8 cellular contexts compared by ENCODE assay signal in genomic region chr21:42233067-42233981, GRCh38. TPM values are rescaled to one million over a fixed set of nuclear protein-coding genes. Genes with fewer than 3 reads are reported as not detected.
DNase-seq lines count a peak whose midpoint lies in the region; ATAC-seq, FAIRE-seq and TF ChIP-seq lines count a peak whose summit lies in the region.

No MANE protein-coding gene starts in this region.

- POLR2A ChIA-PET in CD8-positive, alpha-beta memory T cell (lab: Charles Lee), result interaction anchor here (0.6 to 3.1 kb wide), 5 partner anchors 13 to 680 kb away, joined by 3 to 20 read pairs (median 3); partner anchors contain the start of genes ABCG1 and UBASH3A
- POLR2A ChIA-PET in activated B cell treated with CpG ODN at 0.5 μM for 24 hours (lab: Charles Lee), result interaction anchor here (0.7 to 3.0 kb wide), 9 partner anchors 9 to 302 kb away, joined by 3 to 37 read pairs (median 4); partner anchors contain the start of gene ABCG1

- peaks cover 84 to 98% (median 98%) of the 10 kb centered on the region in 3 donors for H3K4me1 Mint-ChIP-seq in CD8-positive, alpha-beta memory T cell
- peaks cover 94% of the 10 kb centered on the region for H3K4me1 Mint-ChIP-seq in activated B cell treated with CpG ODN at 0.5 μM for 24 hours

- peak overlapping the region; percentile 69 to 91 (median 75) for H3K4me3 Mint-ChIP-seq in CD8-positive, alpha-beta memory T cell
- peak overlapping the region; percentile 69 for H3K4me3 Mint-ChIP-seq in activated B cell treated with CpG ODN at 0.5 μM for 24 hours

- peak; percentile 52 for ATAC-seq in GM21360 (IDR thresholded peaks at IDR 0.05; ENCODE audit: unreplicated experiment)
- ATAC-seq in activated B cell treated with CpG ODN at 0.5 μM for 24 hours (ENCODE audit: low read depth), result peak; percentile 53

- CTCF ChIA-PET in CD8-positive, alpha-beta memory T cell (lab: Charles Lee), result interaction anchor here (0.6 to 3.1 kb wide), 9 partner anchors 12 to 88 kb away, joined by 3 to 22 read pairs (median 3); no protein-coding TSS in a partner anchor
- CTCF ChIA-PET in activated B cell treated with CpG ODN at 0.5 μM for 24 hours (lab: Charles Lee), result interaction anchor here (0.5 to 3.5 kb wide), 9 partner anchors 13 to 250 kb away, joined by 3 to 15 read pairs (median 4); partner anchors contain the start of gene ABCG1

- H3K27me3 ChIP-seq in CD8-positive, alpha-beta memory T cell (ENCODE audit: insufficient read depth, low read length, poor library complexity, severe bottlenecking), result no peaks in the 10 kb centered on the region

- FAIRE-seq in HTR-8/SVneo (lab: Jason Lieb, UNC), result no peak

- H3K27ac Mint-ChIP-seq in CD8-positive, alpha-beta memory T cell, result peak overlapping the region; percentile 68 to 99 (median 97)
- peak overlapping the region; percentile 80 for H3K27ac Mint-ChIP-seq in activated B cell treated with CpG ODN at 0.5 μM for 24 hours

- peaks cover 0 to 3% of the 10 kb centered on the region in 2 donors for H3K27me3 Mint-ChIP-seq in CD8-positive, alpha-beta memory T cell
- no peaks in the 10 kb centered on the region for H3K27me3 Mint-ChIP-seq in activated B cell treated with CpG ODN at 0.5 μM for 24 hours

- H3K36me3 Mint-ChIP-seq in CD8-positive, alpha-beta memory T cell, result peaks cover 0 to 7% (median 0%) of the 10 kb centered on the region in 3 donors
- peaks cover 10% of the 10 kb centered on the region for H3K36me3 Mint-ChIP-seq in activated B cell treated with CpG ODN at 0.5 μM for 24 hours (ENCODE audit: low read depth)

- peak; percentile 77 to 88 (median 84) for DNase-seq in CD8-positive, alpha-beta memory T cell
- peak; percentile 70 for DNase-seq in KBM-7
- peak; percentile 44 for DNase-seq in activated B cell treated with CpG ODN at 0.5 μM for 24 hours
- peak; percentile 88 for DNase-seq in central memory CD4-positive, alpha-beta T cell
- peak; percentile 87 to 97 for DNase-seq in lower leg skin (ENCODE audit: low spot score in 2 of 2)
- peak; percentile 52 to 86 (median 69) for DNase-seq in stimulated activated CD4-positive, alpha-beta T cell treated with anti-CD3 and anti-CD28 coated beads, TNF-alpha, amount 100 ng/mL, for 48 hours (ENCODE audit: low read depth in 3 of 3)
- DNase-seq in HTR-8/SVneo (ENCODE audit: insufficient read length, low spot score), result no peak

- H3K27ac ChIP-seq in CD8-positive, alpha-beta memory T cell (ENCODE audit: low read depth, low read length), result peak overlapping the region; percentile 78

- no peak for TF ChIP-seq CTCF in activated B cell treated with CpG ODN at 0.5 μM for 24 hours (IDR thresholded peaks at IDR 0.05)
- TF ChIP-seq CTCF in lower leg skin (IDR thresholded peaks at IDR 0.05), result no peak

- intact Hi-C loops in activated B cell treated with CpG ODN at 0.5 μM for 24 hours (cut with micrococcal nuclease) (loop anchor here (1.0 to 2.0 kb wide), 6 partner anchors 9 to 227 kb away; no protein-coding TSS in a partner anchor), lower leg skin (cut with DNase I; ENCODE audit: low total_unique reads) (no loop called here)

- H3K4me1 ChIP-seq in CD8-positive, alpha-beta memory T cell (ENCODE audit: insufficient read depth, low read length), result peaks cover 89% of the 10 kb centered on the region

- WGBS in lower leg skin, 2 donors, result 14 to 16% methylated on average over 14 of the region's 14 CpGs

- in situ Hi-C loops in KBM-7 (cut with MboI; ENCODE audit: low pct_unique_long_range_greater_than_20kb, low sequenced_read_pairs), result no loop called here

- no peaks in the 10 kb centered on the region for H3K9me3 ChIP-seq in CD8-positive, alpha-beta memory T cell (ENCODE audit: low read length)

- H3K36me3 ChIP-seq in CD8-positive, alpha-beta memory T cell (ENCODE audit: insufficient read depth, low read length), result no peaks in the 10 kb centered on the region

- no peaks in the 10 kb centered on the region for H3K9me3 Mint-ChIP-seq in CD8-positive, alpha-beta memory T cell
- H3K9me3 Mint-ChIP-seq in activated B cell treated with CpG ODN at 0.5 μM for 24 hours, result no peaks in the 10 kb centered on the region

- H3K4me3 ChIP-seq in CD8-positive, alpha-beta memory T cell (ENCODE audit: low read length), result peak overlapping the region; percentile 72
- no peak overlapping the region for H3K4me3 ChIP-seq in lower leg skin (ENCODE audit: low read depth, poor library complexity, severe bottlenecking)

- no peak for TF ChIP-seq POLR2A in lower leg skin (IDR thresholded peaks at IDR 0.05)

RNA-seq across cellular contexts. Expression of gene ABCG1, which starts 14.4 kb away (rescaled TPM):
- total RNA-seq in CD8-positive, alpha-beta memory T cell, result 1 to 10 TPM; 3.7 to 3.8 TPM
- polyA plus RNA-seq in CD8-positive, alpha-beta memory T cell, result 15.7 TPM
- total RNA-seq in activated B cell treated with CpG ODN at 0.5 μM for 24 hours (2.3 and 3.4 TPM in 2 replicates), lower leg skin (10 to 100 TPM; 49.4 to 80.2 (median 52.7) TPM)

Comparison
In these comparisons a context has a peak if more than half of its experiments do, and no peak if none do; other contexts are left out.
1. RNA of gene ABCG1, which starts 14.4 kb away (total RNA-seq): 49.4 to 80.2 TPM in lower leg skin; 3.7 to 3.8 TPM in CD8-positive, alpha-beta memory T cell and 2.3 to 3.4 TPM in activated B cell treated with CpG ODN at 0.5 μM for 24 hours; every median in the first group is over 10 times any median in the second.